ENCODE assay signal across 8 cellular contexts in the genomic region with DNA sequence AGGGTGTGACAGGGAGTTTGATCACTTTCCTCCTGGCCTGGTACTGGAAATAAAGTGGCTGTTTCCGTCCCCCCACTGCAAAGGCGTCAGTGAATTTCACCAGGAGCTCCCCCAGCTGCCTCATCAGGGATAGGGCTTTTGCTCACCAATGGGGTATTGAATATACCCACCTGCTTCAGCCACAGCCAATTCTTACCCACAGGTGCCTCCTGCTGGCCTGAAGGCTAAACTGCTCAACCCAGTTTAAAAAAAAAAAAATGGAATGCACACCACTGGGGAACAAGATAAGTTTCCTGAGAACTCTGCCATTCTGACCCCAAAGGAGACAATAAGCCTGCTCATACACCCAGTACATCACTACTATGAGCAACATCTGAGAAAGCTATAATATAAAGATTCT.
A peak's percentile ranks its signal among the peaks of the same experiment; 100 is the strongest.
DNase-seq lines count a peak whose midpoint lies in the region; ATAC-seq and TF ChIP-seq lines count a peak whose summit lies in the region.

No MANE protein-coding gene starts in this region.

- H4K20me1 ChIP-seq in smooth muscle cell (ENCODE audit: low read depth): no peaks in the 10 kb centered on the region

- no peak for TF ChIP-seq EP300 in Ishikawa (IDR thresholded peaks at IDR 0.05; ENCODE audit: borderline replicate concordance)

- intact Hi-C loops in colonic mucosa (cut with DNase I): loop anchor here (10.0 kb wide), 1 partner anchor 369 kb away; no protein-coding TSS in a partner anchor

- H3K4me3 ChIP-seq in colonic mucosa (no peak overlapping the region), smooth muscle cell (no peak overlapping the region)

- no peaks in the 10 kb centered on the region for H3K79me2 ChIP-seq in smooth muscle cell (ENCODE audit: low read depth)

- no peak overlapping the region for H3K27ac ChIP-seq in colonic mucosa
- H3K27ac ChIP-seq in smooth muscle cell (ENCODE audit: low read depth): no peak overlapping the region

- H3F3A ChIP-seq in smooth muscle cell (ENCODE audit: low read depth): no peaks in the 10 kb centered on the region

- TF ChIP-seq RAD21 in Ishikawa (IDR thresholded peaks at IDR 0.05; ENCODE audit: low read depth): peak; percentile 32

- H3K9me3 ChIP-seq in colonic mucosa (no peaks in the 10 kb centered on the region), smooth muscle cell (replicated peaks; ENCODE audit: low read depth) (no peaks in the 10 kb centered on the region)

- H3K4me1 ChIP-seq in colonic mucosa (no peaks in the 10 kb centered on the region), smooth muscle cell (ENCODE audit: low read depth) (no peaks in the 10 kb centered on the region)

- H3K4me2 ChIP-seq in smooth muscle cell: no peak overlapping the region

- peak; percentile 15 for DNase-seq in iPS DF 19.7 (ENCODE audit: low read depth, low spot score)
- DNase-seq in NCI-H1436 treated with DMSO at 0.1 percent for 48 hours (lab: John Stamatoyannopoulos, UW): no peak
- no peak for DNase-seq in colonic mucosa
- no peak for DNase-seq in NCI-H1436 (lab: John Stamatoyannopoulos, UW)
- no peak for DNase-seq in smooth muscle cell (lab: John Stamatoyannopoulos, UW; ENCODE audit: unreplicated experiment)

- peak; percentile 44 for ATAC-seq in GM21528 (IDR thresholded peaks at IDR 0.05; ENCODE audit: low FRiP score, unreplicated experiment)

- TF ChIP-seq CTCF in GM12873 (IDR thresholded peaks at IDR 0.05; ENCODE audit: insufficient read depth, low read depth, low read length, missing control alignments) (peak; percentile 74), colonic mucosa (IDR thresholded peaks at IDR 0.05) (no peak), smooth muscle cell (IDR thresholded peaks at IDR 0.05; ENCODE audit: borderline replicate concordance, insufficient read depth, poor library complexity, severe bottlenecking) (no peak)

- H3K27me3 ChIP-seq in colonic mucosa: no peaks in the 10 kb centered on the region
- H3K27me3 ChIP-seq in smooth muscle cell (ENCODE audit: low read depth): no peaks in the 10 kb centered on the region

- H2AFZ ChIP-seq in smooth muscle cell (ENCODE audit: low read depth): no peak overlapping the region

- no peaks in the 10 kb centered on the region for H3K36me3 ChIP-seq in colonic mucosa
- H3K36me3 ChIP-seq in smooth muscle cell (ENCODE audit: low read depth): no peaks in the 10 kb centered on the region

- 38% methylated on average over 2 of the region's 2 CpGs for WGBS in smooth muscle cell (ENCODE audit: low lambda C conversion rate)

- H3K9ac ChIP-seq in colonic mucosa (ENCODE audit: low read depth in 2 of 2, low read length in 2 of 2): no peak overlapping the region
- H3K9ac ChIP-seq in smooth muscle cell (ENCODE audit: low read depth): no peak overlapping the region

TF ChIP-seq in Ishikawa, 13 proteins besides CTCF, POLR2A, EP300 and RAD21:
- TF ChIP-seq REST (IDR thresholded peaks at IDR 0.05; ENCODE audit: low read depth) (no peak), CREB1 (IDR thresholded peaks at IDR 0.05; ENCODE audit: low read depth) (no peak), YY1 (IDR thresholded peaks at IDR 0.05; ENCODE audit: low read depth) (no peak), EGR1 (IDR thresholded peaks at IDR 0.05) (no peak), TCF12 (IDR thresholded peaks at IDR 0.05; ENCODE audit: low read depth) (no peak), FOXM1 (IDR thresholded peaks at IDR 0.05; ENCODE audit: borderline replicate concordance, low read depth) (no peak), CEBPB (IDR thresholded peaks at IDR 0.05) (no peak), TAF1 (IDR thresholded peaks at IDR 0.05; ENCODE audit: low read depth) (no peak)
